In the genomic region with DNA sequence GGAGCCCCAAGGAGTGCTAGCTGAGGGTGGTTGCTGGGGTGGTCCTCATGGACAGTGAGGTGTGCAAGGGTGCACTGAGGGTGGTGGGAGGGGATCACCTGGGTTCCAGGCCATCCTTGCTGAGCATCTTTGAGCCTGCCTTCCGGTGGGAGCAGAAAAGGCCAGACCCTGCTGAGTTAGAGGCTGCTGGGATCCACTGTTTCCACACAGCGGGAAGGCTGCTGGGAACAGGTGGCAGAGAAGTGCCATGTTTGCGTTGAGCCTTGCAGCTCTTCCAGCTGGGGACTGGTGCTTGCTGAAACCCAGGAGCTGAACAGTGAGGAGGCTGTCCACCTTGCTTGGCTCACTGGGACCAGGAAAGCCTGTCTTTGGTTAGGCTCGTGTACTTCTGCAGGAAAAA, we compare ENCODE assay signal across 19 cellular contexts. TPM values are rescaled to one million over a fixed set of nuclear protein-coding genes. Genes with fewer than 3 reads are reported as not detected.
"Had no signal": no experiment of that assay in that cellular context is flagged by ENCODE, and none has a peak within 500 bp of the region (broad histone marks: within the 10 kb centered on the region; RNA-seq: fewer than 3 reads in every experiment).

No MANE protein-coding gene starts in this region.

- H3K9me3 ChIP-seq: gastrocnemius medialis, heart right ventricle, left ventricle myocardium inferior, psoas muscle, right lobe of liver, suprapubic skin, upper lobe of left lung had no signal

- DNase-seq: activated CD8-positive, alpha-beta memory T cell treated with anti-CD3 and anti-CD28 coated beads, Interleukin-2, amount 10 ng/mL, durations not matched to agents 7 days and 5 days; activated T-cell treated with anti-CD3 and anti-CD28 coated beads, Interleukin-2, amount 50 U/mL, for 48 hours; central memory CD4-positive, alpha-beta T cell; effector memory CD4-positive, alpha-beta T cell; gastrocnemius medialis; heart right ventricle; left ventricle myocardium inferior; mesenchymal stem cell; occipital lobe; psoas muscle; stimulated activated CD4-positive, alpha-beta T cell treated with anti-CD3 and anti-CD28 coated beads, Interleukin-2, amount 100 ng/mL, for 24 hours; stimulated activated naive CD8-positive, alpha-beta T cell treated with anti-CD3 and anti-CD28 coated beads, Interleukin-15, Interleukin-2, amounts not matched to agents 100 U/mL and 50 U/mL, for 24 hours; upper lobe of left lung had no signal

- H3K9me3 Mint-ChIP-seq: nephron had no signal

- H3K4me1 ChIP-seq: gastrocnemius medialis, psoas muscle, right lobe of liver, suprapubic skin, upper lobe of left lung had no signal

- H3K27me3 ChIP-seq: gastrocnemius medialis, heart right ventricle, right lobe of liver, suprapubic skin, upper lobe of left lung had no signal

- H3K27me3 Mint-ChIP-seq: activated CD8-positive, alpha-beta memory T cell treated with anti-CD3 and anti-CD28 coated beads, Interleukin-2, amount 10 ng/mL, durations not matched to agents 7 days and 5 days had no signal

- H3K36me3 ChIP-seq: gastrocnemius medialis, right lobe of liver, suprapubic skin had no signal

- ATAC-seq: activated CD4-positive, CD25-positive, alpha-beta regulatory T cell treated with anti-CD3 and anti-CD28 coated beads, Interleukin-2, amount 50 U/mL, for 24 hours; activated CD8-positive, alpha-beta memory T cell treated with anti-CD3 and anti-CD28 coated beads, Interleukin-2, amount 10 ng/mL, durations not matched to agents 7 days and 5 days; gastrocnemius medialis; heart right ventricle; psoas muscle; right lobe of liver; stimulated activated naive CD8-positive, alpha-beta T cell treated with anti-CD3 and anti-CD28 coated beads, Interleukin-15, Interleukin-2, amounts not matched to agents 100 U/mL and 50 U/mL, for 24 hours had no signal

- H3K27ac ChIP-seq: epithelial cell of prostate, gastrocnemius medialis, heart right ventricle, left ventricle myocardium inferior, psoas muscle, right lobe of liver, suprapubic skin, upper lobe of left lung had no signal

- H3K36me3 Mint-ChIP-seq: activated CD8-positive, alpha-beta memory T cell treated with anti-CD3 and anti-CD28 coated beads, Interleukin-2, amount 10 ng/mL, durations not matched to agents 7 days and 5 days had no signal

- H3K27ac Mint-ChIP-seq: nephron had no signal

- H3K4me3 ChIP-seq: gastrocnemius medialis, heart right ventricle, left ventricle myocardium inferior, psoas muscle, right lobe of liver, suprapubic skin, upper lobe of left lung had no signal

- H3K4me3 Mint-ChIP-seq: activated CD8-positive, alpha-beta memory T cell treated with anti-CD3 and anti-CD28 coated beads, Interleukin-2, amount 10 ng/mL, durations not matched to agents 7 days and 5 days; nephron had no signal

- FAIRE-seq: islet of Langerhans had no signal

RNA-seq across cellular contexts. Expression of a gene that starts 34.9 kb away (rescaled TPM):
- total RNA-seq: occipital lobe had no signal
